8 cellular contexts compared by ENCODE assay signal in the genomic region with DNA sequence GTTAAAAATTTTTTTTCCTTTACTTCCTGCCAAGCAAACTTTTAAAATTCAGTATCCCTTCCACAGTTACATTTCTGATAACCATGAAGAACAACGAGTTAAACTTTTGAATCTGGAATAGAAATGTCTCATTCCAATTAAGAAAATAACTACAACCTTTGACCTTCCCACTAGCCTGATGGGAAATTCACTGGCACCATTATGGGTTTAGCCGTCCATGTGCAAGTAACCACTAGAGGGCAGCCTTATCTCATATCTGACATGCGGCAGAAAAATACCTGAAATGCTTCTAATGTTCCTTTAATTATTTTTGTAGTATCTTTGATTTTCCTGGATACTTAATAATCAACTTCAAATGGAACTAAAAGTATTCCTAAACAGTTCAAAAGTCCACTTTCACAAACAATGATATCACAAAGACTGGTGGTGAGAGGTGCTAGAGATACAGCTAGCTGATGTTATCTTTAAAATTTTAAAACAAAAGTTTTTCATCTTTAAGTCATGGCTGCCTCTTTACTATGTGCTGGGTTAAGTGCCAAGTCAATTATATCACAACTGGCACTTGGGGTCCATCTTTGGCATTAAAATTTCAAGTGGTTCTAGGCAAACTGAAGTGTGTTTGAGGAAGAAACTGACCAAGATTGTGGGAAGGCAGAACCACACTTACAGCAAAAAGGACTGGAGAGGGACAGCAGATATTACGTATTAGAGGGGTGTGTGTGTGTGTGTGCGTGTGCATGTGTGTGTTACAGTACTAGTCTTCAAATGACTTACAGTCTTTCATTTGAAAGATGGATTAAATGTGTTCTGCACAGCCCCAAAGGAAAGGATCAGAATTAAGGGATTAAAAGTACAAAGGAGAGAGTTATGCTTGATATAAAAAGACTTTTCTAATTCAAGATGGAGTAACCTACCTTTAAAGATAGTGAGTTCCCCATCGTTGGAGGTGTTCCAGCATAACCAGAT.
DNase-seq lines count a peak whose midpoint lies in the region; ATAC-seq and TF ChIP-seq lines count a peak whose summit lies in the region.

No MANE protein-coding gene starts in this region.

- peaks cover 32 to 82% (median 64%) of the 10 kb centered on the region in 4 donors for H3K4me1 ChIP-seq in esophagus muscularis mucosa

- no peaks in the 10 kb centered on the region for H3K9me3 ChIP-seq in esophagus muscularis mucosa

- peak overlapping the region; percentile 1 to 34 (median 7) for H3K27ac ChIP-seq in esophagus muscularis mucosa (replicated peaks in 1 of 4)

- peak; percentile 15 for DNase-seq in DMS153 (lab: John Stamatoyannopoulos, UW)
- DNase-seq in NCI-H510A treated with DMSO at 0.1 percent for 48 hours (lab: John Stamatoyannopoulos, UW): peak; percentile 69
- peak; percentile 49 to 51 for DNase-seq in activated CD4-positive, alpha-beta T cell treated with anti-CD3 and anti-CD28 coated beads, Interleukin-2, amount 50 U/mL, for 4 hours
- DNase-seq in esophagus muscularis mucosa (ENCODE audit: extremely low spot score): no peak
- DNase-seq in naive thymus-derived CD8-positive, alpha-beta T cell: peak; percentile 13 to 86 (median 64)

- H3K27me3 Mint-ChIP-seq in naive thymus-derived CD8-positive, alpha-beta T cell: peaks cover 0 to 6% (median 0%) of the 10 kb centered on the region in 5 donors

- peak; percentile 45 for ATAC-seq in HG03135 (IDR thresholded peaks at IDR 0.05; ENCODE audit: unreplicated experiment)
- peak in 1 of 2 donors; percentile 44 for ATAC-seq in naive thymus-derived CD8-positive, alpha-beta T cell
- no peak for ATAC-seq in GM21825 (IDR thresholded peaks at IDR 0.05; ENCODE audit: unreplicated experiment)
- ATAC-seq in GM19395 (IDR thresholded peaks at IDR 0.05; ENCODE audit: unreplicated experiment): no peak

- POLR2A ChIA-PET in naive thymus-derived CD8-positive, alpha-beta T cell (lab: Charles Lee): interaction anchor here (0.7 to 8.6 kb wide), 7 partner anchors 14 to 331 kb away, joined by 3 to 77 read pairs (median 4); no protein-coding TSS in a partner anchor

- no peaks in the 10 kb centered on the region for H3K9me3 Mint-ChIP-seq in naive thymus-derived CD8-positive, alpha-beta T cell

- TF ChIP-seq EP300 in esophagus muscularis mucosa (IDR thresholded peaks at IDR 0.05): no peak

- no peaks in the 10 kb centered on the region for H3K27me3 ChIP-seq in esophagus muscularis mucosa

- WGBS in esophagus muscularis mucosa: 28% methylated on average over 6 of the region's 6 CpGs

- peak; percentile 89 to 92 (median 89) for TF ChIP-seq CTCF in esophagus muscularis mucosa (IDR thresholded peaks at IDR 0.05)

- peaks cover 40 to 90% (median 87%) of the 10 kb centered on the region in 4 donors for H3K4me1 Mint-ChIP-seq in naive thymus-derived CD8-positive, alpha-beta T cell

- no peak for TF ChIP-seq POLR2A in esophagus muscularis mucosa (IDR thresholded peaks at IDR 0.05; ENCODE audit: low read depth)

- peak overlapping the region; percentile 51 to 98 (median 94) for H3K27ac Mint-ChIP-seq in naive thymus-derived CD8-positive, alpha-beta T cell

- H3K36me3 Mint-ChIP-seq in naive thymus-derived CD8-positive, alpha-beta T cell: no peaks in the 10 kb centered on the region

- intact Hi-C loops in esophagus muscularis mucosa (cut with DNase I): loop anchor here (5.0 kb wide), 1 partner anchor 1246 kb away; no protein-coding TSS in a partner anchor

- H3K36me3 ChIP-seq in esophagus muscularis mucosa: no peaks in the 10 kb centered on the region

- H3K4me3 Mint-ChIP-seq in naive thymus-derived CD8-positive, alpha-beta T cell: peak overlapping the region; percentile 46 to 89 (median 80)

- no peak overlapping the region for H3K4me3 ChIP-seq in esophagus muscularis mucosa
